Comparison of ENCODE assay signal across 1 cellular context in genomic region chr15:60713096-60714084, GRCh38.
TF ChIP-seq lines count a peak whose summit lies in the region.

No MANE protein-coding gene starts in this region.

TF ChIP-seq in GM23338, 12 proteins besides CTCF, POLR2A, EP300 and RAD21 (continued from another document):
- no peak for TF ChIP-seq ZNF462 (CRISPR knock-in tag; IDR thresholded peaks at IDR 0.05)
